19 cellular contexts compared by ENCODE assay signal in genomic region chr1:183490932-183491331, GRCh38.
"Had no signal": no experiment of that assay in that cellular context is flagged by ENCODE, and none has a peak within 500 bp of the region (broad histone marks: within the 10 kb centered on the region; RNA-seq: fewer than 3 reads in every experiment).

No MANE protein-coding gene starts in this region.

- ATAC-seq: activated T-cell treated with anti-CD3 and anti-CD28 coated beads, Interleukin-2, amount 50 U/mL, for 72 hours; PC-3 had no signal

- H3K27ac ChIP-seq: VCaP had no signal

- DNase-seq: activated CD4-positive, alpha-beta memory T cell treated with anti-CD3 and anti-CD28 coated beads for 36 hours; activated CD4-positive, alpha-beta T cell treated with anti-CD3 and anti-CD28 coated beads, Interleukin-2, amount 10 ng/mL, durations not matched to agents 7 days and 5 days; activated CD4-positive, CD25-positive, alpha-beta regulatory T cell; activated CD8-positive, alpha-beta memory T cell treated with anti-CD3 and anti-CD28 coated beads for 24 hours; activated gamma-delta T cell treated with Interleukin-2 at 50 U/mL for 16 hours; activated naive CD4-positive, alpha-beta T cell treated with anti-CD3 and anti-CD28 coated beads, Interleukin-2, amount 50 U/mL, for 16 hours; activated T-cell treated with anti-CD3 and anti-CD28 coated beads, Interleukin-2, amount 50 U/mL, for 72 hours; aorta; MM.1S; NCI-H1105; NCI-H1436; NCI-H1694 treated with DMSO at 0.1 percent for 48 hours; NCI-H2029 treated with DMSO at 0.1 percent for 48 hours; NCI-H446; NCI-H524; PC-3; SK-N-SH; T-helper 1 cell had no signal

- H3K9me3 ChIP-seq: SK-N-SH had no signal

- H3K9ac ChIP-seq: SK-N-SH had no signal
